ENCODE assay signal across 7 cellular contexts in the genomic region with DNA sequence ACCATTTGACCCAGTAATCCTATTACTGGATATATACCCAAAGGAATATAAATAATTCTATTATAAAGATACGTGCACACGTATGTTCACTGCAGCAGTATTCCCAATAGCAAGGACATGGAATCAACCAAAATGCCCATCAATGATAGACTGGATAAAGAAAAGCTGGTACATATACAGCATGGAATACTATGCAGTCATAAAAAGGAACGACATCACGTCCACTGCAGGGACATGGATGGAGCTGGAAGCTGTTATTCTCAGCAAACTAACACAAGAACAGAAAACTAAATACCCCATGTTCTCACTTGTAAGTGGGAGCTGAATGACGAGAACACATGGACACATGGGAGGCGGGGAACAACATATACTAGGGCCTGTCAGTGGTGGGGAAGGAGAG.
"Had no signal": no experiment of that assay in that cellular context is flagged by ENCODE, and none has a peak within 500 bp of the region (broad histone marks: within the 10 kb centered on the region; RNA-seq: fewer than 3 reads in every experiment).

No MANE protein-coding gene starts in this region.

- DNase-seq: GDM1, GF-D8 had no signal

- FAIRE-seq: G401.6, GM12878, GM12891, GM18507, GM19239 had no signal

- ATAC-seq: GM12878 had no signal

- H3K4me3 ChIP-seq: GM12878 had no signal
